Comparison of ENCODE assay signal across 21 cellular contexts in genomic region chr11:94649925-94650623, GRCh38.
A peak's percentile ranks its signal among the peaks of the same experiment; 100 is the strongest.
DNase-seq lines count a peak whose midpoint lies in the region; FAIRE-seq and TF ChIP-seq lines count a peak whose summit lies in the region.
"Had no signal": no experiment of that assay in that cellular context is flagged by ENCODE, and none has a peak within 500 bp of the region (broad histone marks: within the 10 kb centered on the region; RNA-seq: fewer than 3 reads in every experiment).

No MANE protein-coding gene starts in this region.

- H3K36me3 ChIP-seq in iPS-15b (ENCODE audit: control insufficient read depth, insufficient read depth, low read length) (no peaks in the 10 kb centered on the region), stomach (no peaks in the 10 kb centered on the region)

- TF ChIP-seq POLR2A in stomach (IDR thresholded peaks at IDR 0.05), result no peak

- no peak for TF ChIP-seq CTCF in MCF 10A (IDR thresholded peaks at IDR 0.05; ENCODE audit: unreplicated experiment)
- TF ChIP-seq CTCF in stomach (IDR thresholded peaks at IDR 0.05), result no peak

- H3K4me1 ChIP-seq in iPS-15b (ENCODE audit: control insufficient read depth, insufficient read depth, low read length), result peaks cover 24% of the 10 kb centered on the region
- H3K4me1 ChIP-seq in stomach, result no peaks in the 10 kb centered on the region
- H3K4me1 ChIP-seq: foreskin keratinocyte had no signal

- H3K9ac ChIP-seq in iPS-15b (ENCODE audit: low read depth, low read length), result peak overlapping the region; percentile 82

- H3K36me3 Mint-ChIP-seq in MCF 10A (ENCODE audit: insufficient read depth, unreplicated experiment), result no peaks in the 10 kb centered on the region
- no peaks in the 10 kb centered on the region for H3K36me3 Mint-ChIP-seq in activated T-cell treated with anti-CD3 and anti-CD28 coated beads, Interleukin-2, amount 50 U/mL, for 24 hours (ENCODE audit: low read depth)
- H3K36me3 Mint-ChIP-seq: stimulated activated memory B cell treated with anti-CD40 and anti-IgM and Interleukin-4, amounts not matched to agents 10 μg/mL and 1 μg/mL and 100 μg/mL, for 72 hours; type B pancreatic cell had no signal

- no peak overlapping the region for H3K27ac Mint-ChIP-seq in MCF 10A (ENCODE audit: low read depth, unreplicated experiment)
- no peak overlapping the region for H3K27ac Mint-ChIP-seq in activated T-cell treated with anti-CD3 and anti-CD28 coated beads, Interleukin-2, amount 50 U/mL, for 24 hours
- H3K27ac Mint-ChIP-seq: activated CD4-positive, alpha-beta T cell treated with anti-CD3 and anti-CD28 coated beads, Interleukin-2, amount 10 ng/mL, durations not matched to agents 7 days and 5 days; stimulated activated memory B cell treated with anti-CD40 and anti-IgM and Interleukin-4, amounts not matched to agents 10 μg/mL and 1 μg/mL and 100 μg/mL, for 72 hours; type B pancreatic cell had no signal

- H3K27me3 ChIP-seq in iPS-15b (ENCODE audit: control insufficient read depth, insufficient read depth, low read length), result no peaks in the 10 kb centered on the region
- no peaks in the 10 kb centered on the region for H3K27me3 ChIP-seq in stomach
- H3K27me3 ChIP-seq: foreskin keratinocyte had no signal

- TF ChIP-seq EP300 in stomach (IDR thresholded peaks at IDR 0.05), result no peak

- CTCF ChIA-PET in MCF 10A (lab: Yijun Ruan, JAX), result interaction anchor here (0.5 kb wide), 1 partner anchor 11 kb away, joined by 3 read pairs; no protein-coding TSS in a partner anchor

- peaks cover 10% of the 10 kb centered on the region for H3K4me1 Mint-ChIP-seq in MCF 10A (ENCODE audit: insufficient read depth, unreplicated experiment)
- H3K4me1 Mint-ChIP-seq in activated T-cell treated with anti-CD3 and anti-CD28 coated beads, Interleukin-2, amount 50 U/mL, for 24 hours (ENCODE audit: low read depth), result no peaks in the 10 kb centered on the region
- H3K4me1 Mint-ChIP-seq: activated CD4-positive, alpha-beta T cell treated with anti-CD3 and anti-CD28 coated beads, Interleukin-2, amount 10 ng/mL, durations not matched to agents 7 days and 5 days; neural crest cell; stimulated activated memory B cell treated with anti-CD40 and anti-IgM and Interleukin-4, amounts not matched to agents 10 μg/mL and 1 μg/mL and 100 μg/mL, for 72 hours had no signal

- H3K9me3 ChIP-seq in iPS-15b (ENCODE audit: control insufficient read depth, insufficient read depth, low read length) (no peaks in the 10 kb centered on the region), stomach (no peaks in the 10 kb centered on the region)

- POLR2A ChIA-PET in MCF 10A (lab: Yijun Ruan, JAX), result no interaction called here

- H3K4me3 Mint-ChIP-seq in MCF 10A (ENCODE audit: unreplicated experiment), result no peak overlapping the region
- H3K4me3 Mint-ChIP-seq in activated T-cell treated with anti-CD3 and anti-CD28 coated beads, Interleukin-2, amount 50 U/mL, for 24 hours, result no peak overlapping the region
- H3K4me3 Mint-ChIP-seq: activated CD4-positive, alpha-beta T cell treated with anti-CD3 and anti-CD28 coated beads, Interleukin-2, amount 10 ng/mL, durations not matched to agents 7 days and 5 days; neural crest cell; stimulated activated memory B cell treated with anti-CD40 and anti-IgM and Interleukin-4, amounts not matched to agents 10 μg/mL and 1 μg/mL and 100 μg/mL, for 72 hours; type B pancreatic cell had no signal

- H3K27ac ChIP-seq in stomach, result peak overlapping the region in 1 of 5 donors; percentile 20
- H3K27ac ChIP-seq: foreskin keratinocyte had no signal

- H3K4me3 ChIP-seq in iPS-15b (ENCODE audit: low read depth, low read length), result peak overlapping the region; percentile 68
- no peak overlapping the region for H3K4me3 ChIP-seq in stomach

- WGBS in stomach, 5 donors, result 75 to 90% (median 89%) methylated on average over 4 of the region's 4 CpGs

- BruUV-seq in MCF 10A (replicated peaks; lab: Mats Ljungman, UMichigan), result no TSS peak

- no peaks in the 10 kb centered on the region for H3K9me3 Mint-ChIP-seq in MCF 10A (ENCODE audit: unreplicated experiment)
- no peaks in the 10 kb centered on the region for H3K9me3 Mint-ChIP-seq in activated T-cell treated with anti-CD3 and anti-CD28 coated beads, Interleukin-2, amount 50 U/mL, for 24 hours
- H3K9me3 Mint-ChIP-seq: activated CD4-positive, alpha-beta T cell treated with anti-CD3 and anti-CD28 coated beads, Interleukin-2, amount 10 ng/mL, durations not matched to agents 7 days and 5 days; neural crest cell; stimulated activated memory B cell treated with anti-CD40 and anti-IgM and Interleukin-4, amounts not matched to agents 10 μg/mL and 1 μg/mL and 100 μg/mL, for 72 hours; type B pancreatic cell had no signal

- DNase-seq in astrocyte of the hippocampus (ENCODE audit: low read depth, low spot score), result peak; percentile 38
- peak; percentile 47 for DNase-seq in renal cortical epithelial cell (ENCODE audit: low read depth)
- DNase-seq in NCI-H2107 (lab: John Stamatoyannopoulos, UW), result no peak
- DNase-seq in MCF 10A (ENCODE audit: unreplicated experiment), result no peak
- no peak for DNase-seq in activated T-cell treated with anti-CD3 and anti-CD28 coated beads, Interleukin-2, amount 50 U/mL, for 24 hours
- no peak for DNase-seq in stomach
- DNase-seq: activated CD4-positive, alpha-beta T cell treated with anti-CD3 and anti-CD28 coated beads, Interleukin-2, amount 10 ng/mL, durations not matched to agents 7 days and 5 days; activated CD8-positive, alpha-beta memory T cell treated with anti-CD3 and anti-CD28 coated beads, Interleukin-2, amount 50 U/mL, for 48 hours; activated gamma-delta T cell treated with Interleukin-2 at 50 U/mL for 16 hours; Karpas-422; NCI-H1092 treated with DMSO at 0.1 percent for 48 hours; NCI-H526; SW 1271 had no signal

- no peaks in the 10 kb centered on the region for H3K27me3 Mint-ChIP-seq in MCF 10A (ENCODE audit: insufficient read depth, unreplicated experiment)
- peaks cover 13% of the 10 kb centered on the region for H3K27me3 Mint-ChIP-seq in activated T-cell treated with anti-CD3 and anti-CD28 coated beads, Interleukin-2, amount 50 U/mL, for 24 hours
- H3K27me3 Mint-ChIP-seq: activated CD4-positive, alpha-beta T cell treated with anti-CD3 and anti-CD28 coated beads, Interleukin-2, amount 10 ng/mL, durations not matched to agents 7 days and 5 days had no signal

- FAIRE-seq in G401.6 (lab: Jason Lieb, UNC), result peak; percentile 50
- FAIRE-seq: endometrium, TTC549 had no signal

- intact Hi-C loops in MCF 10A (cut with micrococcal nuclease) (no loop called here), stomach (cut with DNase I; ENCODE audit: low total_unique reads) (no loop called here)

Comparison
In these comparisons a context has a peak if more than half of its experiments do, and no peak if none do; other contexts are left out.
1. DNase-seq: peak in astrocyte of the hippocampus (single experiment) and renal cortical epithelial cell (single experiment); none in NCI-H2107 (single experiment), MCF 10A (single experiment), activated T-cell treated with anti-CD3 and anti-CD28 coated beads, Interleukin-2, amount 50 U/mL, for 24 hours (single experiment) and stomach (single experiment).